2 cellular contexts compared by ENCODE assay signal in the genomic region with DNA sequence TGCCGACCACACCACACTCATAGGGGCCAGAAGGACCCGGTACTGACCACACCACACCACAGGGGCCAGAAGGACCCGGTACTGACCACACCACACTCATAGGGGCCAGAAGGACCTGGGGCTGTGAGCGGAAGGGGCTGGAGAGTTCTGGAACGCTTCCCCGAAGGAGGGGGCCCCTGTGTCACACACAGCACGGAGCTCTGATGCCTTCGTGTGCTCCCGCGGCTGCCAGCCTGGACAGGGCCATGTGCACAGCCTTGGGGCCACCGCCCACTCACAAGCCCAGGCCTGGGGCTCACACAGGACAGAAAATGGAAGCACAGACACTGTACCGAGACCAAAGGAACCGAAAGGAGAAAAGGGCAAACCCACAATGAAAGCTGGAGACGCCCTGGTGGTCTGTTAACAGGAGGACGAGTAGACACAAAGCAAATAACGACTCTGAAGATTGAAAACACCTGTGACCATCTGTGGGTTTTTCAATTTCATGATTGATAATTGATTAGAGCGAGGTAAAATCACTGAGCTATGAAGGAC.
TF ChIP-seq lines count a peak whose summit lies in the region.

No MANE protein-coding gene starts in this region.

TF ChIP-seq in SK-N-SH, 30 proteins besides CTCF, POLR2A, EP300 and RAD21:
- TF ChIP-seq YY1 (IDR thresholded peaks at IDR 0.05; ENCODE audit: low read depth), result no peak
- TF ChIP-seq FOXM1 (IDR thresholded peaks at IDR 0.05; ENCODE audit: low read depth), result no peak
- TF ChIP-seq, protein P1, sequence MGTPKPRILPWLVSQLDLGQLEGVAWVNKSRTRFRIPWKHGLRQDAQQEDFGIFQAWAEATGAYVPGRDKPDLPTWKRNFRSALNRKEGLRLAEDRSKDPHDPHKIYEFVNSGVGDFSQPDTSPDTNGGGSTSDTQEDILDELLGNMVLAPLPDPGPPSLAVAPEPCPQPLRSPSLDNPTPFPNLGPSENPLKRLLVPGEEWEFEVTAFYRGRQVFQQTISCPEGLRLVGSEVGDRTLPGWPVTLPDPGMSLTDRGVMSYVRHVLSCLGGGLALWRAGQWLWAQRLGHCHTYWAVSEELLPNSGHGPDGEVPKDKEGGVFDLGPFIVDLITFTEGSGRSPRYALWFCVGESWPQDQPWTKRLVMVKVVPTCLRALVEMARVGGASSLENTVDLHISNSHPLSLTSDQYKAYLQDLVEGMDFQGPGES (IDR thresholded peaks at IDR 0.05; ENCODE audit: low read depth, low read length), result no peak
- TF ChIP-seq USF1 (IDR thresholded peaks at IDR 0.05; ENCODE audit: borderline replicate concordance, low read depth), result no peak
- TF ChIP-seq USF2 (IDR thresholded peaks at IDR 0.05; ENCODE audit: borderline replicate concordance, low read depth, low read length), result no peak
- no peak for TF ChIP-seq MEF2A (IDR thresholded peaks at IDR 0.05; ENCODE audit: borderline replicate concordance, low read depth)
- TF ChIP-seq CHD2 (IDR thresholded peaks at IDR 0.05; ENCODE audit: low read length, partially characterized antibody), result no peak
- no peak for TF ChIP-seq TCF12 (IDR thresholded peaks at IDR 0.05)
- TF ChIP-seq SMC3 (IDR thresholded peaks at IDR 0.05; ENCODE audit: low read depth, low read length), result no peak
- TF ChIP-seq JUND (IDR thresholded peaks at IDR 0.05), result no peak
- no peak for TF ChIP-seq RCOR1 (IDR thresholded peaks at IDR 0.05; ENCODE audit: low read length)
- no peak for TF ChIP-seq RXRA (IDR thresholded peaks at IDR 0.05; ENCODE audit: borderline replicate concordance, low read depth)
- TF ChIP-seq NRF1 (IDR thresholded peaks at IDR 0.05; ENCODE audit: low read depth, low read length), result no peak
- TF ChIP-seq, protein P2, sequence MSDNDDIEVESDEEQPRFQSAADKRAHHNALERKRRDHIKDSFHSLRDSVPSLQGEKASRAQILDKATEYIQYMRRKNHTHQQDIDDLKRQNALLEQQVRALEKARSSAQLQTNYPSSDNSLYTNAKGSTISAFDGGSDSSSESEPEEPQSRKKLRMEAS (IDR thresholded peaks at IDR 0.05; ENCODE audit: low read depth), result no peak
- TF ChIP-seq, protein P3, sequence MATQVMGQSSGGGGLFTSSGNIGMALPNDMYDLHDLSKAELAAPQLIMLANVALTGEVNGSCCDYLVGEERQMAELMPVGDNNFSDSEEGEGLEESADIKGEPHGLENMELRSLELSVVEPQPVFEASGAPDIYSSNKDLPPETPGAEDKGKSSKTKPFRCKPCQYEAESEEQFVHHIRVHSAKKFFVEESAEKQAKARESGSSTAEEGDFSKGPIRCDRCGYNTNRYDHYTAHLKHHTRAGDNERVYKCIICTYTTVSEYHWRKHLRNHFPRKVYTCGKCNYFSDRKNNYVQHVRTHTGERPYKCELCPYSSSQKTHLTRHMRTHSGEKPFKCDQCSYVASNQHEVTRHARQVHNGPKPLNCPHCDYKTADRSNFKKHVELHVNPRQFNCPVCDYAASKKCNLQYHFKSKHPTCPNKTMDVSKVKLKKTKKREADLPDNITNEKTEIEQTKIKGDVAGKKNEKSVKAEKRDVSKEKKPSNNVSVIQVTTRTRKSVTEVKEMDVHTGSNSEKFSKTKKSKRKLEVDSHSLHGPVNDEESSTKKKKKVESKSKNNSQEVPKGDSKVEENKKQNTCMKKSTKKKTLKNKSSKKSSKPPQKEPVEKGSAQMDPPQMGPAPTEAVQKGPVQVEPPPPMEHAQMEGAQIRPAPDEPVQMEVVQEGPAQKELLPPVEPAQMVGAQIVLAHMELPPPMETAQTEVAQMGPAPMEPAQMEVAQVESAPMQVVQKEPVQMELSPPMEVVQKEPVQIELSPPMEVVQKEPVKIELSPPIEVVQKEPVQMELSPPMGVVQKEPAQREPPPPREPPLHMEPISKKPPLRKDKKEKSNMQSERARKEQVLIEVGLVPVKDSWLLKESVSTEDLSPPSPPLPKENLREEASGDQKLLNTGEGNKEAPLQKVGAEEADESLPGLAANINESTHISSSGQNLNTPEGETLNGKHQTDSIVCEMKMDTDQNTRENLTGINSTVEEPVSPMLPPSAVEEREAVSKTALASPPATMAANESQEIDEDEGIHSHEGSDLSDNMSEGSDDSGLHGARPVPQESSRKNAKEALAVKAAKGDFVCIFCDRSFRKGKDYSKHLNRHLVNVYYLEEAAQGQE (IDR thresholded peaks at IDR 0.05; ENCODE audit: low read depth, low read length), result no peak
- no peak for TF ChIP-seq POLR2AphosphoS5 (IDR thresholded peaks at IDR 0.05; ENCODE audit: low read depth, low read length)
- TF ChIP-seq FOXJ3 (CRISPR knock-in tag; IDR thresholded peaks at IDR 0.05), result no peak

TF ChIP-seq in SK-N-SH treated with all-trans-retinoic acid at 6 μM for 48 hours, 23 proteins besides CTCF, POLR2A, EP300 and RAD21:
- no peak for TF ChIP-seq PATZ1 (CRISPR knock-in tag; IDR thresholded peaks at IDR 0.05; ENCODE audit: borderline replicate concordance)
- TF ChIP-seq, protein P4, sequence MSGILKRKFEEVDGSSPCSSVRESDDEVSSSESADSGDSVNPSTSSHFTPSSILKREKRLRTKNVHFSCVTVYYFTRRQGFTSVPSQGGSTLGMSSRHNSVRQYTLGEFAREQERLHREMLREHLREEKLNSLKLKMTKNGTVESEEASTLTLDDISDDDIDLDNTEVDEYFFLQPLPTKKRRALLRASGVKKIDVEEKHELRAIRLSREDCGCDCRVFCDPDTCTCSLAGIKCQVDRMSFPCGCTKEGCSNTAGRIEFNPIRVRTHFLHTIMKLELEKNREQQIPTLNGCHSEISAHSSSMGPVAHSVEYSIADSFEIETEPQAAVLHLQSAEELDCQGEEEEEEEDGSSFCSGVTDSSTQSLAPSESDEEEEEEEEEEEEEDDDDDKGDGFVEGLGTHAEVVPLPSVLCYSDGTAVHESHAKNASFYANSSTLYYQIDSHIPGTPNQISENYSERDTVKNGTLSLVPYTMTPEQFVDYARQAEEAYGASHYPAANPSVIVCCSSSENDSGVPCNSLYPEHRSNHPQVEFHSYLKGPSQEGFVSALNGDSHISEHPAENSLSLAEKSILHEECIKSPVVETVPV (CRISPR knock-in tag; IDR thresholded peaks at IDR 0.05), result no peak
- TF ChIP-seq OSR1 (CRISPR knock-in tag; IDR thresholded peaks at IDR 0.05), result no peak
- no peak for TF ChIP-seq ZNF565 (CRISPR knock-in tag; conservative IDR thresholded peaks at IDR 0.05; ENCODE audit: low read depth)
- no peak for TF ChIP-seq ZNF8 (CRISPR knock-in tag; IDR thresholded peaks at IDR 0.05)
- no peak for TF ChIP-seq SNAI2 (CRISPR knock-in tag; IDR thresholded peaks at IDR 0.05)
TF ChIP-seq in SK-N-SH treated with all-trans-retinoic acid at 6 μM for 48 hours: peak in this region for 0.
